Comparison of ENCODE assay signal across 1 cellular context in genomic region chr2:216113572-216113971, GRCh38.
TF ChIP-seq lines count a peak whose summit lies in the region.

No MANE protein-coding gene starts in this region.

TF ChIP-seq in GM23338, 12 proteins besides CTCF, POLR2A, EP300 and RAD21 (continued from another document):
- TF ChIP-seq, protein P1, sequence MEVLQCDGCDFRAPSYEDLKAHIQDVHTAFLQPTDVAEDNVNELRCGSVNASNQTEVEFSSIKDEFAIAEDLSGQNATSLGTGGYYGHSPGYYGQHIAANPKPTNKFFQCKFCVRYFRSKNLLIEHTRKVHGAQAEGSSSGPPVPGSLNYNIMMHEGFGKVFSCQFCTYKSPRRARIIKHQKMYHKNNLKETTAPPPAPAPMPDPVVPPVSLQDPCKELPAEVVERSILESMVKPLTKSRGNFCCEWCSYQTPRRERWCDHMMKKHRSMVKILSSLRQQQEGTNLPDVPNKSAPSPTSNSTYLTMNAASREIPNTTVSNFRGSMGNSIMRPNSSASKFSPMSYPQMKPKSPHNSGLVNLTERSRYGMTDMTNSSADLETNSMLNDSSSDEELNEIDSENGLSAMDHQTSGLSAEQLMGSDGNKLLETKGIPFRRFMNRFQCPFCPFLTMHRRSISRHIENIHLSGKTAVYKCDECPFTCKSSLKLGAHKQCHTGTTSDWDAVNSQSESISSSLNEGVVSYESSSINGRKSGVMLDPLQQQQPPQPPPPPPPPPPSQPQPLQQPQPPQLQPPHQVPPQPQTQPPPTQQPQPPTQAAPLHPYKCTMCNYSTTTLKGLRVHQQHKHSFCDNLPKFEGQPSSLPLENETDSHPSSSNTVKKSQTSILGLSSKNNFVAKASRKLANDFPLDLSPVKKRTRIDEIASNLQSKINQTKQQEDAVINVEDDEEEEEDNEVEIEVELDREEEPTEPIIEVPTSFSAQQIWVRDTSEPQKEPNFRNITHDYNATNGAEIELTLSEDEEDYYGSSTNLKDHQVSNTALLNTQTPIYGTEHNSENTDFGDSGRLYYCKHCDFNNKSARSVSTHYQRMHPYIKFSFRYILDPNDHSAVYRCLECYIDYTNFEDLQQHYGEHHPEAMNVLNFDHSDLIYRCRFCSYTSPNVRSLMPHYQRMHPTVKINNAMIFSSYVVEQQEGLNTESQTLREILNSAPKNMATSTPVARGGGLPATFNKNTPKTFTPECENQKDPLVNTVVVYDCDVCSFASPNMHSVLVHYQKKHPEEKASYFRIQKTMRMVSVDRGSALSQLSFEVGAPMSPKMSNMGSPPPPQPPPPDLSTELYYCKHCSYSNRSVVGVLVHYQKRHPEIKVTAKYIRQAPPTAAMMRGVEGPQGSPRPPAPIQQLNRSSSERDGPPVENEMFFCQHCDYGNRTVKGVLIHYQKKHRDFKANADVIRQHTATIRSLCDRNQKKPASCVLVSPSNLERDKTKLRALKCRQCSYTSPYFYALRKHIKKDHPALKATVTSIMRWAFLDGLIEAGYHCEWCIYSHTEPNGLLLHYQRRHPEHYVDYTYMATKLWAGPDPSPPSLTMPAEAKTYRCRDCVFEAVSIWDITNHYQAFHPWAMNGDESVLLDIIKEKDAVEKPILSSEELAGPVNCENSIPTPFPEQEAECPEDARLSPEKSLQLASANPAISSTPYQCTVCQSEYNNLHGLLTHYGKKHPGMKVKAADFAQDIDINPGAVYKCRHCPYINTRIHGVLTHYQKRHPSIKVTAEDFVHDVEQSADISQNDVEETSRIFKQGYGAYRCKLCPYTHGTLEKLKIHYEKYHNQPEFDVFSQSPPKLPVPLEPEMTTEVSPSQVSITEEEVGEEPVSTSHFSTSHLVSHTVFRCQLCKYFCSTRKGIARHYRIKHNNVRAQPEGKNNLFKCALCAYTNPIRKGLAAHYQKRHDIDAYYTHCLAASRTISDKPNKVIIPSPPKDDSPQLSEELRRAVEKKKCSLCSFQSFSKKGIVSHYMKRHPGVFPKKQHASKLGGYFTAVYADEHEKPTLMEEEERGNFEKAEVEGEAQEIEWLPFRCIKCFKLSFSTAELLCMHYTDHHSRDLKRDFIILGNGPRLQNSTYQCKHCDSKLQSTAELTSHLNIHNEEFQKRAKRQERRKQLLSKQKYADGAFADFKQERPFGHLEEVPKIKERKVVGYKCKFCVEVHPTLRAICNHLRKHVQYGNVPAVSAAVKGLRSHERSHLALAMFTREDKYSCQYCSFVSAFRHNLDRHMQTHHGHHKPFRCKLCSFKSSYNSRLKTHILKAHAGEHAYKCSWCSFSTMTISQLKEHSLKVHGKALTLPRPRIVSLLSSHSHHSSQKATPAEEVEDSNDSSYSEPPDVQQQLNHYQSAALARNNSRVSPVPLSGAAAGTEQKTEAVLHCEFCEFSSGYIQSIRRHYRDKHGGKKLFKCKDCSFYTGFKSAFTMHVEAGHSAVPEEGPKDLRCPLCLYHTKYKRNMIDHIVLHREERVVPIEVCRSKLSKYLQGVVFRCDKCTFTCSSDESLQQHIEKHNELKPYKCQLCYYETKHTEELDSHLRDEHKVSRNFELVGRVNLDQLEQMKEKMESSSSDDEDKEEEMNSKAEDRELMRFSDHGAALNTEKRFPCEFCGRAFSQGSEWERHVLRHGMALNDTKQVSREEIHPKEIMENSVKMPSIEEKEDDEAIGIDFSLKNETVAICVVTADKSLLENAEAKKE (CRISPR knock-in tag; IDR thresholded peaks at IDR 0.05) = no peak
- TF ChIP-seq EZH2phosphoT487 (IDR thresholded peaks at IDR 0.05; ENCODE audit: unreplicated experiment) = no peak
